In genomic region chr10:132223156-132223590, GRCh38 we compare ENCODE assay signal across 9 cellular contexts. TPM values are rescaled to one million over a fixed set of nuclear protein-coding genes. Genes with fewer than 3 reads are reported as not detected.
DNase-seq lines count a peak whose midpoint lies in the region; ATAC-seq and TF ChIP-seq lines count a peak whose summit lies in the region.
"Had no signal": no experiment of that assay in that cellular context is flagged by ENCODE, and none has a peak within 500 bp of the region (broad histone marks: within the 10 kb centered on the region; RNA-seq: fewer than 3 reads in every experiment).

No MANE protein-coding gene starts in this region.

- no peaks in the 10 kb centered on the region for H3K27me3 Mint-ChIP-seq in naive B cell
- H3K27me3 Mint-ChIP-seq: stimulated activated naive CD8-positive, alpha-beta T cell treated with anti-CD3 and anti-CD28 coated beads, Interleukin-15, Interleukin-2, amounts not matched to agents 100 ng/mL and 50 ng/mL, for 24 hours had no signal

- peak overlapping the region in 1 of 6 donors; percentile 26 for H3K27ac Mint-ChIP-seq in naive B cell
- H3K27ac Mint-ChIP-seq in stimulated activated effector memory CD8-positive, alpha-beta T cell treated with anti-CD3 and anti-CD28 coated beads, Interleukin-12 subunit alpha, Interleukin-12 subunit beta, amount 100 ng/mL, for 72 hours, result no peak overlapping the region
- H3K27ac Mint-ChIP-seq: stimulated activated naive CD8-positive, alpha-beta T cell treated with anti-CD3 and anti-CD28 coated beads, Interleukin-15, Interleukin-2, amounts not matched to agents 100 ng/mL and 50 ng/mL, for 24 hours had no signal

- TF ChIP-seq POLR2A in erythroblast (IDR thresholded peaks at IDR 0.05; ENCODE audit: low read length), result no peak

- H3K4me1 Mint-ChIP-seq in naive B cell, result peaks cover 2 to 4% (median 3%) of the 10 kb centered on the region in 3 donors
- H3K4me1 Mint-ChIP-seq in stimulated activated effector memory CD8-positive, alpha-beta T cell treated with anti-CD3 and anti-CD28 coated beads, Interleukin-12 subunit alpha, Interleukin-12 subunit beta, amount 100 ng/mL, for 72 hours, result peaks cover 6% of the 10 kb centered on the region

- no peak overlapping the region for H3K4me3 Mint-ChIP-seq in naive B cell
- H3K4me3 Mint-ChIP-seq in stimulated activated effector memory CD8-positive, alpha-beta T cell treated with anti-CD3 and anti-CD28 coated beads, Interleukin-12 subunit alpha, Interleukin-12 subunit beta, amount 100 ng/mL, for 72 hours, result no peak overlapping the region
- H3K4me3 Mint-ChIP-seq: stimulated activated naive CD8-positive, alpha-beta T cell treated with anti-CD3 and anti-CD28 coated beads, Interleukin-15, Interleukin-2, amounts not matched to agents 100 ng/mL and 50 ng/mL, for 24 hours had no signal

- H3K9me3 Mint-ChIP-seq in naive B cell, result peaks cover 0 to 9% (median 4%) of the 10 kb centered on the region in 7 donors
- H3K9me3 Mint-ChIP-seq in stimulated activated effector memory CD8-positive, alpha-beta T cell treated with anti-CD3 and anti-CD28 coated beads, Interleukin-12 subunit alpha, Interleukin-12 subunit beta, amount 100 ng/mL, for 72 hours, result no peaks in the 10 kb centered on the region

- DNase-seq in NCI-H1417 (lab: John Stamatoyannopoulos, UW) (peak in 2 of 3 experiments; percentile 13 to 54), NCI-H1417 treated with DMSO at 0.1 percent for 48 hours (lab: John Stamatoyannopoulos, UW) (no peak), NOMO-1 (lab: John Stamatoyannopoulos, UW; ENCODE audit: unreplicated experiment in 2 of 2) (peak; percentile 74 to 80), activated T-cell treated with anti-CD3 and anti-CD28 coated beads for 1 hour (ENCODE audit: low read depth) (peak; percentile 46), erythroblast (lab: John Stamatoyannopoulos, UW) (peak; percentile 72 to 76), naive B cell (peak; percentile 54)
- peak; percentile 48 to 75 for DNase-seq in stimulated activated effector memory CD8-positive, alpha-beta T cell treated with anti-CD3 and anti-CD28 coated beads, Interleukin-12 subunit alpha, Interleukin-12 subunit beta, amount 100 ng/mL, for 72 hours (ENCODE audit: low spot score in 2 of 2)

- ATAC-seq in HG02798 (IDR thresholded peaks at IDR 0.05; ENCODE audit: poor library complexity, unreplicated experiment) (peak; percentile 79), naive B cell (ENCODE audit: low read depth in 2 of 2) (peak; percentile 73 to 96)
- ATAC-seq in stimulated activated effector memory CD8-positive, alpha-beta T cell treated with anti-CD3 and anti-CD28 coated beads, Interleukin-12 subunit alpha, Interleukin-12 subunit beta, amount 100 ng/mL, for 72 hours, result peak; percentile 84

- peaks cover 0 to 6% of the 10 kb centered on the region in 2 donors for H3K36me3 Mint-ChIP-seq in naive B cell
- H3K36me3 Mint-ChIP-seq in stimulated activated effector memory CD8-positive, alpha-beta T cell treated with anti-CD3 and anti-CD28 coated beads, Interleukin-12 subunit alpha, Interleukin-12 subunit beta, amount 100 ng/mL, for 72 hours, result no peaks in the 10 kb centered on the region

RNA-seq across cellular contexts. Expression of gene DPYSL4, which starts 36.4 kb away (rescaled TPM):
- not detected for polyA plus RNA-seq in naive B cell (ENCODE audit: low read depth in 6 of 6)
